In genomic region chr9:35616681-35617459, GRCh38 we compare ENCODE assay signal across 8 cellular contexts. TPM values are rescaled to one million over a fixed set of nuclear protein-coding genes. Genes with fewer than 3 reads are reported as not detected.
A peak's percentile ranks its signal among the peaks of the same experiment; 100 is the strongest.
DNase-seq lines count a peak whose midpoint lies in the region; ATAC-seq and TF ChIP-seq lines count a peak whose summit lies in the region.

No MANE protein-coding gene starts in this region.

- TF ChIP-seq CTCF in GM12864 (IDR thresholded peaks at IDR 0.05; ENCODE audit: low read depth, low read length, missing control alignments) (peak; percentile 42), right lobe of liver (IDR thresholded peaks at IDR 0.05) (no peak)

- H3K4me3 ChIP-seq in GM12864 (ENCODE audit: low read depth, low read length), result peak overlapping the region; percentile 51
- H3K4me3 ChIP-seq in right lobe of liver, result peak overlapping the region in 2 of 3 donors; percentile 20 to 30

- H3K9me3 ChIP-seq in right lobe of liver, result no peaks in the 10 kb centered on the region

- H3K27me3 ChIP-seq in right lobe of liver, result no peaks in the 10 kb centered on the region

- H3K4me1 ChIP-seq in right lobe of liver, result no peaks in the 10 kb centered on the region

- peak; percentile 29 for ATAC-seq in HG03196 (IDR thresholded peaks at IDR 0.05; ENCODE audit: unreplicated experiment)
- peak; percentile 57 to 68 (median 66) for ATAC-seq in right lobe of liver

- no peak overlapping the region for H3K27ac ChIP-seq in right lobe of liver

- in situ Hi-C loops in G401 (cut with HindIII; ENCODE audit: low sequenced_read_pairs), result no loop called here

- intact Hi-C loops in right lobe of liver (cut with DNase I), result no loop called here

- peak; percentile 21 for TF ChIP-seq POLR2A in right lobe of liver (IDR thresholded peaks at IDR 0.05)

- H3K36me3 ChIP-seq in right lobe of liver, result no peaks in the 10 kb centered on the region

- DNase-seq in GM12864 (ENCODE audit: low read depth), result no peak
- DNase-seq in activated CD4-positive, CD25-positive, alpha-beta regulatory T cell treated with anti-CD3 and anti-CD28 coated beads, Interleukin-2, amount 50 U/mL, for 72 hours, result peak; percentile 72
- peak; percentile 31 for DNase-seq in dedifferentiated amniotic fluid mesenchymal stem cell (ENCODE audit: extremely low spot score)
- DNase-seq in right lobe of liver, result peak; percentile 61 to 78 (median 73)
- peak; percentile 30 to 60 (median 33) for DNase-seq in stimulated activated CD4-positive, alpha-beta T cell treated with anti-CD3 and anti-CD28 coated beads, TNF-alpha, amount 100 ng/mL, for 24 hours (ENCODE audit: low read depth in 3 of 3)
- DNase-seq in NCI-H2196 (lab: John Stamatoyannopoulos, UW; ENCODE audit: unreplicated experiment), result no peak
- DNase-seq in G401 (ENCODE audit: low spot score), result no peak

- WGBS in right lobe of liver (ENCODE audit: insufficient coverage, low coverage, low lambda C conversion rate, missing lambda C conversion rate), result 21% methylated on average over 25 of the region's 51 CpGs

RNA-seq across cellular contexts. Expression of gene CD72, which starts 1.3 kb away (rescaled TPM):
- total RNA-seq in right lobe of liver, result 1 to 10 TPM in 4 of 6 experiments, under 1 TPM in 2; 0.60 to 6.9 (median 2.3) TPM
- total RNA-seq in G401 (2014; rRNA removed; shearing (Covaris generic)), result 2.4 TPM in 1 of 2 replicates, not detected in the other

RNA-seq across cellular contexts. Expression of gene TESK1, which starts 11.8 kb away (rescaled TPM):
- total RNA-seq in right lobe of liver, result 10 to 100 TPM; 10.7 to 17.2 (median 13.4) TPM
- 8.0 and 9.9 TPM in 2 replicates for total RNA-seq in G401 (2014; rRNA removed; shearing (Covaris generic))

RNA-seq across cellular contexts. Expression of gene SIT1, which starts 33.9 kb away (rescaled TPM):
- total RNA-seq in right lobe of liver, result under 1 TPM in 5 of 6 experiments, not detected in 1; 0.18 to 0.58 (median 0.37) TPM
- not detected in 2 replicates for total RNA-seq in G401 (2014; rRNA removed; shearing (Covaris generic))

RNA-seq across cellular contexts. Expression of gene RMRP, which starts 40.9 kb away (rescaled TPM):
- over 10,000 TPM in 2 of 6 experiments, 1,000 to 10,000 TPM in 4; 1,534 to 17,791 (median 6,650) TPM for total RNA-seq in right lobe of liver
- total RNA-seq in G401 (2014; rRNA removed; shearing (Covaris generic)), result 4,372 and 15,582 TPM in 2 replicates

RNA-seq across cellular contexts. Expression of gene CCDC107, which starts 41.2 kb away (rescaled TPM):
- total RNA-seq in right lobe of liver, result 10 to 100 TPM; 10.0 to 24.2 (median 15.3) TPM
- 7.6 and 19.3 TPM in 2 replicates for total RNA-seq in G401 (2014; rRNA removed; shearing (Covaris generic))

Comparison
In these comparisons a context has a peak if more than half of its experiments do, and no peak if none do; other contexts are left out.
1. DNase-seq: peak in activated CD4-positive, CD25-positive, alpha-beta regulatory T cell treated with anti-CD3 and anti-CD28 coated beads, Interleukin-2, amount 50 U/mL, for 72 hours (single experiment), dedifferentiated amniotic fluid mesenchymal stem cell (single experiment), right lobe of liver (3 of 3) and stimulated activated CD4-positive, alpha-beta T cell treated with anti-CD3 and anti-CD28 coated beads, TNF-alpha, amount 100 ng/mL, for 24 hours (3 of 3); none in GM12864 (single experiment), NCI-H2196 (single experiment) and G401 (single experiment).